Comparison of ENCODE assay signal across 8 cellular contexts in genomic region chr7:98284335-98285036, GRCh38. TPM values are rescaled to one million over a fixed set of nuclear protein-coding genes. Genes with fewer than 3 reads are reported as not detected.
DNase-seq lines count a peak whose midpoint lies in the region; ATAC-seq and TF ChIP-seq lines count a peak whose summit lies in the region.

No MANE protein-coding gene starts in this region.

- TF ChIP-seq CTCF in C4-2B (conservative IDR thresholded peaks at IDR 0.05) (no peak), thyroid gland (IDR thresholded peaks at IDR 0.05) (peak in 1 of 6 experiments; percentile 16)

- DNase-seq in NOMO-1 (lab: John Stamatoyannopoulos, UW; ENCODE audit: unreplicated experiment in 2 of 2), result peak; percentile 62 to 75
- DNase-seq in mesenchymal stem cell, result peak; percentile 70
- DNase-seq in thyroid gland, result peak; percentile 89 to 91
- DNase-seq in NCI-H82 (lab: John Stamatoyannopoulos, UW), result no peak

- H3K79me1 ChIP-seq in mesenchymal stem cell (replicated peaks; ENCODE audit: low read length, poor library complexity, severe bottlenecking), result peaks cover 2% of the 10 kb centered on the region

- H3K27ac ChIP-seq in C4-2B, result peak overlapping the region; percentile 96
- H3K27ac ChIP-seq in duodenal mucosa (ENCODE audit: low read depth, low read length), result peak overlapping the region; percentile 95
- peak overlapping the region; percentile 69 for H3K27ac ChIP-seq in mesenchymal stem cell (ENCODE audit: low read length, poor library complexity, severe bottlenecking)
- peak overlapping the region; percentile 92 to 94 (median 93) for H3K27ac ChIP-seq in thyroid gland

- H2AK5ac ChIP-seq in mesenchymal stem cell (ENCODE audit: low read length, severe bottlenecking), result peak overlapping the region; percentile 72

- peak overlapping the region; percentile 89 to 96 for H3K18ac ChIP-seq in mesenchymal stem cell (ENCODE audit: low read depth in 1 of 2, low read length in 2 of 2)

- no peaks in the 10 kb centered on the region for H3K9me3 ChIP-seq in duodenal mucosa (ENCODE audit: control insufficient read depth in 1 of 2, low read length in 2 of 2)
- no peaks in the 10 kb centered on the region for H3K9me3 ChIP-seq in mesenchymal stem cell (ENCODE audit: control insufficient read depth, low read length)
- H3K9me3 ChIP-seq in thyroid gland, result no peaks in the 10 kb centered on the region

- peak overlapping the region; percentile 71 for H3K4me2 ChIP-seq in mesenchymal stem cell (ENCODE audit: low read length, poor library complexity, severe bottlenecking)

- H3K4me1 ChIP-seq in duodenal mucosa (ENCODE audit: control insufficient read depth in 1 of 2, insufficient read depth in 2 of 2, low read length in 2 of 2), result peaks cover 50 to 71% of the 10 kb centered on the region in 2 donors
- peaks cover 58% of the 10 kb centered on the region for H3K4me1 ChIP-seq in mesenchymal stem cell (ENCODE audit: control insufficient read depth, insufficient read depth, low read depth, low read length)
- peaks cover 49 to 66% of the 10 kb centered on the region in 2 donors for H3K4me1 ChIP-seq in thyroid gland

- 36% methylated on average over 20 of the region's 20 CpGs for WGBS in mesenchymal stem cell
- 35 to 49% methylated on average over 11 to 12 of the region's 20 CpGs for WGBS in thyroid gland, 2 donors

- H4K91ac ChIP-seq in mesenchymal stem cell (ENCODE audit: low read length), result peak overlapping the region; percentile 98

- ATAC-seq in GM19397 (IDR thresholded peaks at IDR 0.05; ENCODE audit: unreplicated experiment) (no peak), HG03378 (IDR thresholded peaks at IDR 0.05; ENCODE audit: unreplicated experiment) (no peak)

- H3K9ac ChIP-seq in duodenal mucosa (ENCODE audit: low read depth in 1 of 2, low read length in 2 of 2), result peak overlapping the region; percentile 83 to 96
- peak overlapping the region; percentile 95 for H3K9ac ChIP-seq in mesenchymal stem cell (ENCODE audit: low read length)

- H3K27me3 ChIP-seq in duodenal mucosa (ENCODE audit: control insufficient read depth in 1 of 2, insufficient read depth in 2 of 2, low read length in 2 of 2) (no peaks in the 10 kb centered on the region), mesenchymal stem cell (ENCODE audit: control insufficient read depth in 1 of 2, insufficient read depth in 1 of 2, low read length in 2 of 2) (no peaks in the 10 kb centered on the region), thyroid gland (no peaks in the 10 kb centered on the region)

- peak overlapping the region; percentile 93 for H4K8ac ChIP-seq in mesenchymal stem cell (ENCODE audit: low read length)

- peak overlapping the region; percentile 52 for H2BK120ac ChIP-seq in mesenchymal stem cell (ENCODE audit: low read depth, low read length)

- TF ChIP-seq POLR2A in thyroid gland (IDR thresholded peaks at IDR 0.05), result peak in 1 of 2 donors; percentile 67

- peak overlapping the region in 1 of 2 experiments; percentile 64 for H3K14ac ChIP-seq in mesenchymal stem cell (ENCODE audit: low read length in 2 of 2)

- H2BK12ac ChIP-seq in mesenchymal stem cell (ENCODE audit: low read length in 2 of 2), result peak overlapping the region; percentile 79 to 82

- no peak overlapping the region for H2AFZ ChIP-seq in mesenchymal stem cell (ENCODE audit: low read depth, low read length)

- H3K23ac ChIP-seq in mesenchymal stem cell (ENCODE audit: low read length in 2 of 2), result peak overlapping the region; percentile 53 to 83

- H2BK5ac ChIP-seq in mesenchymal stem cell (ENCODE audit: low read depth, low read length, poor library complexity, severe bottlenecking), result peak overlapping the region; percentile 39

- H3K4me3 ChIP-seq in duodenal mucosa (ENCODE audit: low read depth in 1 of 2, low read length in 2 of 2), result peak overlapping the region; percentile 76 to 93
- peak overlapping the region; percentile 30 to 91 for H3K4me3 ChIP-seq in mesenchymal stem cell (ENCODE audit: insufficient read depth in 1 of 2, low read depth in 1 of 2, low read length in 2 of 2)
- peak overlapping the region in 1 of 3 donors; percentile 86 for H3K4me3 ChIP-seq in thyroid gland (replicated peaks in 1 of 3)

- peaks cover 8% of the 10 kb centered on the region in 2 donors for H3K36me3 ChIP-seq in duodenal mucosa (ENCODE audit: control insufficient read depth in 1 of 2, insufficient read depth in 2 of 2, low read length in 2 of 2)
- H3K36me3 ChIP-seq in mesenchymal stem cell (ENCODE audit: control insufficient read depth in 1 of 2, insufficient read depth in 2 of 2, low read depth in 1 of 2, low read length in 2 of 2), result peaks cover 47 to 51% of the 10 kb centered on the region in 2 experiments
- H3K36me3 ChIP-seq in thyroid gland, result peaks cover 3 to 6% of the 10 kb centered on the region in 2 donors

- peak overlapping the region; percentile 83 to 91 for H3K4ac ChIP-seq in mesenchymal stem cell (ENCODE audit: low read depth in 1 of 2, low read length in 2 of 2)

- intact Hi-C loops in thyroid gland (cut with DNase I), result no loop called here

- H2BK15ac ChIP-seq in mesenchymal stem cell (ENCODE audit: low read depth, poor library complexity, severe bottlenecking), result no peak overlapping the region

RNA-seq across cellular contexts. Expression of gene BRI3, which starts 3.0 kb away (rescaled TPM):
- polyA plus RNA-seq in mesenchymal stem cell (2013, experiment 1 of 2), result 768 TPM
- polyA plus RNA-seq in mesenchymal stem cell (2013, experiment 2 of 2), result 790 TPM
- total RNA-seq in thyroid gland, result 10 to 100 TPM; 23.5 to 51.9 (median 38.0) TPM

RNA-seq across cellular contexts. Expression of gene TECPR1, which starts 32.5 kb away (rescaled TPM):
- 7.4 TPM for polyA plus RNA-seq in mesenchymal stem cell (2013, experiment 1 of 2)
- polyA plus RNA-seq in mesenchymal stem cell (2013, experiment 2 of 2), result 7.4 TPM
- total RNA-seq in thyroid gland, result 10 to 100 TPM; 19.6 to 61.8 (median 26.3) TPM
